ENCODE assay signal across 21 cellular contexts in genomic region chr6:10271982-10272381, GRCh38.
"Had no signal": no experiment of that assay in that cellular context is flagged by ENCODE, and none has a peak within 500 bp of the region (broad histone marks: within the 10 kb centered on the region; RNA-seq: fewer than 3 reads in every experiment).

No MANE protein-coding gene starts in this region.

- H2AFZ ChIP-seq: parathyroid adenoma had no signal

- H3K27ac ChIP-seq: cardiac muscle cell, heart right ventricle, neutrophil, parathyroid adenoma, suprapubic skin, tibial nerve had no signal

- H3K4me1 ChIP-seq: heart right ventricle, parathyroid adenoma, suprapubic skin, tibial nerve had no signal

- H3K9me3 ChIP-seq: heart right ventricle, neutrophil, suprapubic skin, tibial nerve had no signal

- H3K79me2 ChIP-seq: parathyroid adenoma had no signal

- H3K4me3 ChIP-seq: cardiac muscle cell, heart right ventricle, suprapubic skin, tibial nerve had no signal

- H3K27me3 ChIP-seq: tibial nerve had no signal

- H3K9ac ChIP-seq: parathyroid adenoma had no signal

- H3K36me3 ChIP-seq: cardiac muscle cell, heart right ventricle, neutrophil, suprapubic skin, tibial nerve had no signal

- DNase-seq: activated B cell treated with CpG ODN at 0.5 μM for 24 hours; activated CD4-positive, alpha-beta memory T cell treated with anti-CD3 and anti-CD28 coated beads for 36 hours; activated CD4-positive, alpha-beta T cell treated with anti-CD3 and anti-CD28 coated beads for 4 hours; activated naive CD4-positive, alpha-beta T cell treated with Interleukin-2 at 50 U/mL for 16 hours; activated naive CD8-positive, alpha-beta T cell treated with anti-CD3 and anti-CD28 coated beads, Interleukin-2, amount 10 ng/mL, durations not matched to agents 7 days and 5 days; activated T-cell treated with anti-CD3 and anti-CD28 coated beads, Interleukin-2, amount 50 U/mL, for 48 hours; amniotic stem cell; effector CD4-positive, alpha-beta T cell; heart right ventricle; islet precursor cell; left colon; mesenchymal stem cell; right cardiac atrium; stimulated activated CD4-positive, alpha-beta T cell treated with anti-CD3 and anti-CD28 coated beads, Interleukin-12 subunit alpha, Interleukin-12 subunit beta, amount 100 ng/mL, for 4 hours; stimulated activated CD4-positive, alpha-beta T cell treated with anti-CD3 and anti-CD28 coated beads, Interleukin-1b, Interleukin-23, amount 100 ng/mL, for 48 hours; stimulated activated naive CD8-positive, alpha-beta T cell treated with anti-CD3 and anti-CD28 coated beads, Interleukin-15, amount 100 ng/mL, for 72 hours had no signal
